1 cellular context compared by ENCODE assay signal in the genomic region with DNA sequence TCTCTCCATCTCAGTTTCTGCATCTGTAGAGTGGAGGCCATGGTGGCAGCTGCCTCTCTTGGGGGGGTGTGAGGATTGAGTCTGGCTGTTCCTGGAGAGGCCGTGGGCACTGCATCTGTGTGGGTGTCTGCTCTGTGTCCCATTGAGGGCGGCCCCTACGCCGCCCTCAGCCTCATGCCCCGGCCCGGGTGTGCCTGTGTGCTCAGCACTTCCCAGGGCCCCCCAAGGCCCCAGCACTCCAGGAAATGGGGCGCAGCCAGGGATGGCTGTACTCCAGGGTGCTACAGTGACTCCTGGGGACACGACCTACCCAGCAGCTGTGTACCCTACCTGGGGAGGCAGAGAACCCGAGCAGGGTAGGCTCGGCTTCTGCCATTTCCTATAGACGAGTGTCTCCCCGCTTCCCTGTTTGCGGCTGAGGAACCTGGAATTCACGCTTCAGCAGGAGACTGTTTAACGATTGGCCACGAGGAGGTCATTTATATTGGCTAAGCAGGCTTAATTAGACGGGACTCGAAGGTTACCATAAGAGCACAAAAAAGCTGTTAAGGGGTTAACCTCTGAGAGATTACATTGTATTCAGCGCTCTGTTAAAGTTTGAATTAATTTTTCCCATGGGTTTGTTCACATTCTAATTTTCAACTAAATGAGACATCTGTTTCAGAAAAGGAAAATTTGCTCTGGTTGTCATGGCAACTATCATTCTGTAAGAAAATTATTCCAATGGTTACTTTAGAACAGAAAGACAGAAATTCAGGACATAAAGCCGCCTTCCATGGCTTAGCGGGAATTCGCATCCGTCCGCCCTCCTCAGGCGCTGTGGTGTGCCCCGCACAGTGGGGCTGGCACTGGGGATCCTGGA.
TF ChIP-seq lines count a peak whose summit lies in the region.

No MANE protein-coding gene starts in this region.

TF ChIP-seq in HepG2, 621 proteins besides CTCF, POLR2A, EP300 and RAD21 (continued from another document):
- TF ChIP-seq SALL1 (CRISPR knock-in tag; IDR thresholded peaks at IDR 0.05) = no peak
- peak; percentile 20; the same call in 1 of the 2 replicates for TF ChIP-seq RFX1 (IDR thresholded peaks at IDR 0.05)
- TF ChIP-seq, protein P1, sequence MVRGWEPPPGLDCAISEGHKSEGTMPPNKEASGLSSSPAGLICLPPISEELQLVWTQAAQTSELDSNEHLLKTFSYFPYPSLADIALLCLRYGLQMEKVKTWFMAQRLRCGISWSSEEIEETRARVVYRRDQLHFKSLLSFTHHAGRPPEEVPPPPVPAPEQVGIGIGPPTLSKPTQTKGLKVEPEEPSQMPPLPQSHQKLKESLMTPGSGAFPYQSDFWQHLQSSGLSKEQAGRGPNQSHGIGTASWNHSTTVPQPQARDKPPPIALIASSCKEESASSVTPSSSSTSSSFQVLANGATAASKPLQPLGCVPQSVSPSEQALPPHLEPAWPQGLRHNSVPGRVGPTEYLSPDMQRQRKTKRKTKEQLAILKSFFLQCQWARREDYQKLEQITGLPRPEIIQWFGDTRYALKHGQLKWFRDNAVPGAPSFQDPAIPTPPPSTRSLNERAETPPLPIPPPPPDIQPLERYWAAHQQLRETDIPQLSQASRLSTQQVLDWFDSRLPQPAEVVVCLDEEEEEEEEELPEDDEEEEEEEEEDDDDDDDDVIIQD (CRISPR knock-in tag; IDR thresholded peaks at IDR 0.05; ENCODE audit: low read depth) = no peak
